ENCODE assay signal across 8 cellular contexts in the genomic region with DNA sequence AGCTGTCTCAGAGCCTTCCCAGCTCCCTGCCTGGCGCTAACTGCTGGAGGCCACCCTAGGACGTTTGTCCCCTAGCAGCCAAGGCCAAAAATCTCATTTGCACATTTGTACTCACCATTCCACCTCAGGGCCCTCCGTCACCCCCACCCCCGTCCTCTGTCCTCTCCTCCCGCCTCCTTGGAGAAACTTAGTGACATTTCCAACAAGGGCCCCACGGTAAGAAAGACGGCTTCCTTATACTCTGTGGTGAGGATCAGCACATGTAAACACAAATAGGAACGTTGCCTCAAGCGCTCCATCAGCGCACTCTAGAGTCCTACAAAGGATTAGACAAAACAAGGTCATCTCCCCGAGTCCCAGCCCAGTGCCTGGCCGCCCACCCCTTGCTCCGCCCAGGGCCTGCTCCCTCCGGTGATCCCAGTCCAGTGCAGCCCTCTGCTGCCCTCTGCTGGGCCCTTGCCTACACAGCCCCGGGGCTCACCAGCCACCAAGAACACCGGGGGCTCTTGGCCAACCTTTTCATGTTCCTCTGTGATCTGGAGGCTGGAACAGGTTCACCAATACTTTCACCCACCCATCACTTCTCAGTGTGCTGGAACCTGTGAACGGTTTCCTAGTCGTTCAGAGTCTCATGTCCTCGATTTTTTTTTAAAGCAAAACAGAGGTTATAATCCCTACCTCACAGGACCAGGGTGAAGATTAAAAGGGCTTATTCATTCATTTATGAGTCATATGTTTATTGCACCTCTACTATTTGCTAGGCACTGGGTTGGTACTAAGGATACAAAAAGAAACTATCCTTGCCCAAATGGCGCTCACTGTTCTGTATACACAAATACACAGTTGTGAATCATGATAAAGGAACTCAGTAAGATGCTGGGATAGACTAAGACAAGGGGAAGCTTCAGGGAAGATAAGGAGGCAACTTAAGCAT. TPM values are rescaled to one million over a fixed set of nuclear protein-coding genes. Genes with fewer than 3 reads are reported as not detected.
DNase-seq lines count a peak whose midpoint lies in the region; ATAC-seq and TF ChIP-seq lines count a peak whose summit lies in the region.

No MANE protein-coding gene starts in this region.

- H3K9ac ChIP-seq in SK-N-MC (ENCODE audit: insufficient read length): peak overlapping the region; percentile 71

- CTCF ChIA-PET in GM10248 (lab: Yijun Ruan, JAX): interaction anchor here (0.7 to 4.4 kb wide), 32 partner anchors 8 to 554 kb away, joined by 3 to 42 read pairs (median 4); a partner anchor contains a TSS

- TF ChIP-seq POLR2A in NB4 (IDR thresholded peaks at IDR 0.05; ENCODE audit: extremely low read depth, insufficient read length): no peak

- peak overlapping the region; percentile 85 for H3K27ac ChIP-seq in SK-N-MC

- H3K9me3 ChIP-seq in SK-N-MC (ENCODE audit: low read depth, low read length): no peaks in the 10 kb centered on the region

- peak; percentile 91 for TF ChIP-seq CTCF in GM10248 (IDR thresholded peaks at IDR 0.05; ENCODE audit: control extremely low read depth, extremely low read depth, low read depth, missing control alignments)
- TF ChIP-seq CTCF in NB4 (IDR thresholded peaks at IDR 0.05; ENCODE audit: low read depth, low read length): peak; percentile 82

- ATAC-seq in HG02610 (IDR thresholded peaks at IDR 0.05; ENCODE audit: unreplicated experiment): peak; percentile 97

- H3K36me3 ChIP-seq in SK-N-MC (ENCODE audit: insufficient read depth, low read length): no peaks in the 10 kb centered on the region

- DNase-seq in GM10248 (ENCODE audit: extremely low spot score) (peak; percentile 91), NB4 (ENCODE audit: low read depth) (peak; percentile 97), SK-N-MC (ENCODE audit: low read depth, low spot score) (peak; percentile 93), glomerular endothelial cell (ENCODE audit: extremely low read depth, low read depth, low spot score) (peak; percentile 72), occipital lobe (lab: John Stamatoyannopoulos, UW) (peak; percentile 86), superior temporal gyrus (ENCODE audit: extremely low spot score) (peak; percentile 94)
- peak; percentile 87 for DNase-seq in activated naive CD4-positive, alpha-beta T cell treated with anti-CD3 and anti-CD28 coated beads, Interleukin-2, amount 50 U/mL, for 16 hours

- no peak overlapping the region for H3K4me3 ChIP-seq in NB4 (ENCODE audit: low read depth, low read length)
- H3K4me3 ChIP-seq in SK-N-MC: peak overlapping the region; percentile 75

- POLR2A ChIA-PET in GM10248 (lab: Yijun Ruan, JAX): interaction anchor here (0.6 kb wide), 1 partner anchor 128 kb away, joined by 7 read pairs; no protein-coding TSS in a partner anchor

RNA-seq across cellular contexts. Expression of a gene that starts 15.2 kb away (rescaled TPM):
- total RNA-seq in glomerular endothelial cell (23.3 and 24.0 TPM in 2 replicates), occipital lobe (36.8 TPM)

RNA-seq across cellular contexts. Expression of a gene that starts 42.2 kb away (rescaled TPM):
- total RNA-seq in glomerular endothelial cell: 0.29 and 1.4 TPM in 2 replicates
- total RNA-seq in occipital lobe: 1.4 TPM
